Comparison of ENCODE assay signal across 1 cellular context in genomic region chr13:32426191-32426980, GRCh38.
A peak's percentile ranks its signal among the peaks of the same experiment; 100 is the strongest.
TF ChIP-seq lines count a peak whose summit lies in the region.

No MANE protein-coding gene starts in this region.

TF ChIP-seq in HepG2, 621 proteins besides CTCF, POLR2A, EP300 and RAD21 (continued from another document):
- TF ChIP-seq, protein P1, sequence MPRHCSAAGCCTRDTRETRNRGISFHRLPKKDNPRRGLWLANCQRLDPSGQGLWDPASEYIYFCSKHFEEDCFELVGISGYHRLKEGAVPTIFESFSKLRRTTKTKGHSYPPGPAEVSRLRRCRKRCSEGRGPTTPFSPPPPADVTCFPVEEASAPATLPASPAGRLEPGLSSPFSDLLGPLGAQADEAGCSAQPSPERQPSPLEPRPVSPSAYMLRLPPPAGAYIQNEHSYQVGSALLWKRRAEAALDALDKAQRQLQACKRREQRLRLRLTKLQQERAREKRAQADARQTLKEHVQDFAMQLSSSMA (CRISPR knock-in tag; IDR thresholded peaks at IDR 0.05): no peak
- no peak for TF ChIP-seq EEA1 (CRISPR knock-in tag; IDR thresholded peaks at IDR 0.05; ENCODE audit: borderline replicate concordance)
- 0 out of 2 replicates have a peak, but pooled peaks have one; percentile 6 for TF ChIP-seq KAT7 (CRISPR knock-in tag; IDR thresholded peaks at IDR 0.05; ENCODE audit: borderline replicate concordance)
- TF ChIP-seq HNF1B (CRISPR knock-in tag; IDR thresholded peaks at IDR 0.05): 0 out of 2 replicates have a peak, but pooled peaks have one; percentile 18
- no peak for TF ChIP-seq KDM3A (CRISPR knock-in tag; IDR thresholded peaks at IDR 0.05; ENCODE audit: low read depth)
- peak; percentile 45; the same call in 1 of the 2 replicates for TF ChIP-seq ZC3H13 (CRISPR knock-in tag; IDR thresholded peaks at IDR 0.05)
- TF ChIP-seq SSRP1 (CRISPR knock-in tag; IDR thresholded peaks at IDR 0.05): 0 out of 2 replicates have a peak, but pooled peaks have one; percentile 47
- TF ChIP-seq TAF1 (CRISPR knock-in tag; IDR thresholded peaks at IDR 0.05): no peak
- TF ChIP-seq GMEB1 (CRISPR knock-in tag; IDR thresholded peaks at IDR 0.05; ENCODE audit: borderline replicate concordance): 0 out of 2 replicates have a peak, but pooled peaks have one; percentile 16
- TF ChIP-seq, protein P2, sequence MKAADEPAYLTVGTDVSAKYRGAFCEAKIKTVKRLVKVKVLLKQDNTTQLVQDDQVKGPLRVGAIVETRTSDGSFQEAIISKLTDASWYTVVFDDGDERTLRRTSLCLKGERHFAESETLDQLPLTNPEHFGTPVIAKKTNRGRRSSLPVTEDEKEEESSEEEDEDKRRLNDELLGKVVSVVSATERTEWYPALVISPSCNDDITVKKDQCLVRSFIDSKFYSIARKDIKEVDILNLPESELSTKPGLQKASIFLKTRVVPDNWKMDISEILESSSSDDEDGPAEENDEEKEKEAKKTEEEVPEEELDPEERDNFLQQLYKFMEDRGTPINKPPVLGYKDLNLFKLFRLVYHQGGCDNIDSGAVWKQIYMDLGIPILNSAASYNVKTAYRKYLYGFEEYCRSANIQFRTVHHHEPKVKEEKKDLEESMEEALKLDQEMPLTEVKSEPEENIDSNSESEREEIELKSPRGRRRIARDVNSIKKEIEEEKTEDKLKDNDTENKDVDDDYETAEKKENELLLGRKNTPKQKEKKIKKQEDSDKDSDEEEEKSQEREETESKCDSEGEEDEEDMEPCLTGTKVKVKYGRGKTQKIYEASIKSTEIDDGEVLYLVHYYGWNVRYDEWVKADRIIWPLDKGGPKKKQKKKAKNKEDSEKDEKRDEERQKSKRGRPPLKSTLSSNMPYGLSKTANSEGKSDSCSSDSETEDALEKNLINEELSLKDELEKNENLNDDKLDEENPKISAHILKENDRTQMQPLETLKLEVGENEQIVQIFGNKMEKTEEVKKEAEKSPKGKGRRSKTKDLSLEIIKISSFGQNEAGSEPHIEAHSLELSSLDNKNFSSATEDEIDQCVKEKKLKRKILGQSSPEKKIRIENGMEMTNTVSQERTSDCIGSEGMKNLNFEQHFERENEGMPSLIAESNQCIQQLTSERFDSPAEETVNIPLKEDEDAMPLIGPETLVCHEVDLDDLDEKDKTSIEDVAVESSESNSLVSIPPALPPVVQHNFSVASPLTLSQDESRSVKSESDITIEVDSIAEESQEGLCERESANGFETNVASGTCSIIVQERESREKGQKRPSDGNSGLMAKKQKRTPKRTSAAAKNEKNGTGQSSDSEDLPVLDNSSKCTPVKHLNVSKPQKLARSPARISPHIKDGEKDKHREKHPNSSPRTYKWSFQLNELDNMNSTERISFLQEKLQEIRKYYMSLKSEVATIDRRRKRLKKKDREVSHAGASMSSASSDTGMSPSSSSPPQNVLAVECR (CRISPR knock-in tag; IDR thresholded peaks at IDR 0.05; ENCODE audit: borderline replicate concordance): no peak
- TF ChIP-seq IRF2 (CRISPR knock-in tag; IDR thresholded peaks at IDR 0.05): 0 out of 2 replicates have a peak, but pooled peaks have one; percentile 31
- TF ChIP-seq CBX1 (IDR thresholded peaks at IDR 0.05; ENCODE audit: low read depth): no peak
- TF ChIP-seq, protein P3, sequence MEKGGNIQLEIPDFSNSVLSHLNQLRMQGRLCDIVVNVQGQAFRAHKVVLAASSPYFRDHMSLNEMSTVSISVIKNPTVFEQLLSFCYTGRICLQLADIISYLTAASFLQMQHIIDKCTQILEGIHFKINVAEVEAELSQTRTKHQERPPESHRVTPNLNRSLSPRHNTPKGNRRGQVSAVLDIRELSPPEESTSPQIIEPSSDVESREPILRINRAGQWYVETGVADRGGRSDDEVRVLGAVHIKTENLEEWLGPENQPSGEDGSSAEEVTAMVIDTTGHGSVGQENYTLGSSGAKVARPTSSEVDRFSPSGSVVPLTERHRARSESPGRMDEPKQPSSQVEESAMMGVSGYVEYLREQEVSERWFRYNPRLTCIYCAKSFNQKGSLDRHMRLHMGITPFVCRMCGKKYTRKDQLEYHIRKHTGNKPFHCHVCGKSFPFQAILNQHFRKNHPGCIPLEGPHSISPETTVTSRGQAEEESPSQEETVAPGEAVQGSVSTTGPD (CRISPR knock-in tag; IDR thresholded peaks at IDR 0.05): no peak
- TF ChIP-seq SIN3A (IDR thresholded peaks at IDR 0.05; ENCODE audit: borderline replicate concordance, low read depth, low read length): 0 out of 2 replicates have a peak, but pooled peaks have one; percentile 61
- no peak for TF ChIP-seq ZNF350 (CRISPR knock-in tag; IDR thresholded peaks at IDR 0.05; ENCODE audit: borderline replicate concordance, low read depth)
- no peak for TF ChIP-seq ZNF557 (CRISPR knock-in tag; IDR thresholded peaks at IDR 0.05)
- TF ChIP-seq BHLHE40 (IDR thresholded peaks at IDR 0.05; ENCODE audit: low read length): peak; percentile 40; the same call in 1 of the 2 replicates
- TF ChIP-seq NFKB2 (CRISPR knock-in tag; IDR thresholded peaks at IDR 0.05; ENCODE audit: borderline replicate concordance): 0 out of 2 replicates have a peak, but pooled peaks have one; percentile 31
- no peak for TF ChIP-seq ZNF792 (CRISPR knock-in tag; IDR thresholded peaks at IDR 0.05)
- TF ChIP-seq TGIF2 (CRISPR knock-in tag; IDR thresholded peaks at IDR 0.05): peak; percentile 22; the same call in 1 of the 2 replicates
- TF ChIP-seq, protein P4, sequence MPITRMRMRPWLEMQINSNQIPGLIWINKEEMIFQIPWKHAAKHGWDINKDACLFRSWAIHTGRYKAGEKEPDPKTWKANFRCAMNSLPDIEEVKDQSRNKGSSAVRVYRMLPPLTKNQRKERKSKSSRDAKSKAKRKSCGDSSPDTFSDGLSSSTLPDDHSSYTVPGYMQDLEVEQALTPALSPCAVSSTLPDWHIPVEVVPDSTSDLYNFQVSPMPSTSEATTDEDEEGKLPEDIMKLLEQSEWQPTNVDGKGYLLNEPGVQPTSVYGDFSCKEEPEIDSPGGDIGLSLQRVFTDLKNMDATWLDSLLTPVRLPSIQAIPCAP (CRISPR knock-in tag; IDR thresholded peaks at IDR 0.05; ENCODE audit: low read depth): peak; percentile 33; the same call in 1 of the 2 replicates
- TF ChIP-seq ETV5 (CRISPR knock-in tag; IDR thresholded peaks at IDR 0.05; ENCODE audit: borderline replicate concordance): 0 out of 2 replicates have a peak, but pooled peaks have one; percentile 16
- TF ChIP-seq JARID2 (CRISPR knock-in tag; IDR thresholded peaks at IDR 0.05; ENCODE audit: insufficient replicate concordance): no peak
- no peak for TF ChIP-seq KLF12 (CRISPR knock-in tag; IDR thresholded peaks at IDR 0.05; ENCODE audit: borderline replicate concordance)
- TF ChIP-seq ZBTB20 (CRISPR knock-in tag; IDR thresholded peaks at IDR 0.05; ENCODE audit: borderline replicate concordance, low read depth): no peak
- peak; percentile 33; the same call in 1 of the 2 replicates for TF ChIP-seq ZNF607 (CRISPR knock-in tag; IDR thresholded peaks at IDR 0.05; ENCODE audit: borderline replicate concordance)
